1 cellular context compared by ENCODE assay signal in the genomic region with DNA sequence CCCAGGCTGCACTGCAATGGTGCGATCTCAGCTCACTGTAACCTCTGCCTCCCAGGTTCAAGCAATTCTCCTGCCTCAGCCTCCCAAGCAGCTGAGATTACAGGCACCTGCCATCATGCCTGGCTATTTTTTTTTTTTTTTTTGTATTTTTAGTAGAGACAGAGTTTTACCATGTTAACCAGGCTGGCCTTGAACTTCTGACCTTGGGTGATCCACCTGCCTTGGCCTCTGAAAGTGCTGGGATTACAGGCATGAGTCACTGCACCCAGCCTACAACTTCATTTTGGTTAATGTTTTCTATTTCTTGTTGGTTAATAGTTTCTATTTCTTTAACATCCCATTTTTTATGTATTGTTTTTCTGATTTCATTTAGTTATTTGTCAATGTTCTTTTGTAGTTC. TPM values are rescaled to one million over a fixed set of nuclear protein-coding genes. Genes with fewer than 3 reads are reported as not detected.
"Had no signal": no experiment of that assay in that cellular context is flagged by ENCODE, and none has a peak within 500 bp of the region (broad histone marks: within the 10 kb centered on the region; RNA-seq: fewer than 3 reads in every experiment).

No MANE protein-coding gene starts in this region.

RNA-seq across cellular contexts. Expression of gene LRRIQ3, which starts 23.6 kb away (rescaled TPM):
- total RNA-seq: vagina had no signal
